In genomic region chr10:132185601-132186487, GRCh38 we compare ENCODE assay signal across 8 cellular contexts. TPM values are rescaled to one million over a fixed set of nuclear protein-coding genes. Genes with fewer than 3 reads are reported as not detected.
DNase-seq lines count a peak whose midpoint lies in the region; ATAC-seq and TF ChIP-seq lines count a peak whose summit lies in the region.

No MANE protein-coding gene starts in this region.

- H3K27me3 ChIP-seq in HUES48 (ENCODE audit: control insufficient read depth, insufficient read depth, low read length) (peaks cover 65% of the 10 kb centered on the region), upper lobe of left lung (peaks cover 0 to 46% (median 35%) of the 10 kb centered on the region in 4 donors)

- peak overlapping the region in 6 of 8 donors; percentile 15 to 74 (median 45) for H3K4me3 Mint-ChIP-seq in naive B cell

- ATAC-seq in naive B cell (ENCODE audit: low read depth in 2 of 2) (peak; percentile 77 to 82), upper lobe of left lung (ENCODE audit: low FRiP score in 2 of 2) (peak; percentile 70 to 72), HG02798 (IDR thresholded peaks at IDR 0.05; ENCODE audit: poor library complexity, unreplicated experiment) (no peak), GM21529 (IDR thresholded peaks at IDR 0.05; ENCODE audit: unreplicated experiment) (no peak)

- no peak for TF ChIP-seq POLR2A in upper lobe of left lung (IDR thresholded peaks at IDR 0.05)

- TF ChIP-seq CTCF in upper lobe of left lung (IDR thresholded peaks at IDR 0.05), result no peak

- DNase-seq in activated CD4-positive, alpha-beta T cell treated with anti-CD3 and anti-CD28 coated beads, Interleukin-2, amount 50 U/mL, for 1 hour, result peak; percentile 57
- DNase-seq in effector CD8-positive, alpha-beta T cell (lab: John Stamatoyannopoulos, UW), result peak; percentile 30
- DNase-seq in naive B cell, result peak; percentile 39
- peak in 1 of 2 donors; percentile 88 for DNase-seq in upper lobe of left lung
- DNase-seq in SKM-1 treated with dmso at 0.1 percent for 144 hours (lab: John Stamatoyannopoulos, UW; ENCODE audit: unreplicated experiment), result no peak

- peaks cover 0 to 15% (median 10%) of the 10 kb centered on the region in 3 donors for H3K4me1 Mint-ChIP-seq in naive B cell

- no peak for TF ChIP-seq EP300 in upper lobe of left lung (IDR thresholded peaks at IDR 0.05)

- no peak overlapping the region for H3K9ac ChIP-seq in HUES48 (ENCODE audit: low read depth, low read length)

- H3K27ac Mint-ChIP-seq in naive B cell, result no peak overlapping the region

- H3K4me3 ChIP-seq in HUES48 (ENCODE audit: low read depth, low read length) (peak overlapping the region; percentile 55), upper lobe of left lung (peak overlapping the region in 3 of 4 donors; percentile 30 to 51 (median 38))

- WGBS in upper lobe of left lung, 2 donors, result 3 to 6% methylated on average over 7 to 26 of the region's 99 CpGs

- peaks cover 0 to 8% (median 4%) of the 10 kb centered on the region in 7 donors for H3K9me3 Mint-ChIP-seq in naive B cell

- H3K36me3 Mint-ChIP-seq in naive B cell, result peaks cover 0 to 8% of the 10 kb centered on the region in 2 donors

- H3K27ac ChIP-seq in HUES48 (ENCODE audit: low read depth, low read length) (no peak overlapping the region), upper lobe of left lung (no peak overlapping the region)

- no peaks in the 10 kb centered on the region for H3K9me3 ChIP-seq in HUES48 (ENCODE audit: control insufficient read depth, insufficient read depth, low read length)
- H3K9me3 ChIP-seq in upper lobe of left lung, result no peaks in the 10 kb centered on the region

- peaks cover 46 to 63% (median 58%) of the 10 kb centered on the region in 3 donors for H3K27me3 Mint-ChIP-seq in naive B cell

- H3K4me1 ChIP-seq in HUES48 (ENCODE audit: control insufficient read depth, insufficient read depth, low read length) (no peaks in the 10 kb centered on the region), upper lobe of left lung (peaks cover 21 to 28% (median 24%) of the 10 kb centered on the region in 4 donors)

- H3K36me3 ChIP-seq in HUES48 (ENCODE audit: control insufficient read depth, insufficient read depth, low read length) (0 out of 2 replicates have a peak, but pooled peaks cover 3% of the 10 kb centered on the region), upper lobe of left lung (no peaks in the 10 kb centered on the region)

RNA-seq across cellular contexts. Expression of gene DPYSL4, which starts 0.9 kb away (rescaled TPM):
- polyA plus RNA-seq in naive B cell (ENCODE audit: low read depth in 6 of 6), result not detected
- total RNA-seq in upper lobe of left lung, result 1 to 10 TPM in 2 of 6 donors, under 1 TPM in 3, not detected in 1; 0.11 to 2.2 (median 0.79) TPM

Comparison
In these comparisons a context has a peak if more than half of its experiments do, and no peak if none do; other contexts are left out.
1. ATAC-seq: peak in naive B cell (2 of 2) and upper lobe of left lung (2 of 2); none in HG02798 (single experiment) and GM21529 (single experiment).